Comparison of ENCODE assay signal across 8 cellular contexts in the genomic region with DNA sequence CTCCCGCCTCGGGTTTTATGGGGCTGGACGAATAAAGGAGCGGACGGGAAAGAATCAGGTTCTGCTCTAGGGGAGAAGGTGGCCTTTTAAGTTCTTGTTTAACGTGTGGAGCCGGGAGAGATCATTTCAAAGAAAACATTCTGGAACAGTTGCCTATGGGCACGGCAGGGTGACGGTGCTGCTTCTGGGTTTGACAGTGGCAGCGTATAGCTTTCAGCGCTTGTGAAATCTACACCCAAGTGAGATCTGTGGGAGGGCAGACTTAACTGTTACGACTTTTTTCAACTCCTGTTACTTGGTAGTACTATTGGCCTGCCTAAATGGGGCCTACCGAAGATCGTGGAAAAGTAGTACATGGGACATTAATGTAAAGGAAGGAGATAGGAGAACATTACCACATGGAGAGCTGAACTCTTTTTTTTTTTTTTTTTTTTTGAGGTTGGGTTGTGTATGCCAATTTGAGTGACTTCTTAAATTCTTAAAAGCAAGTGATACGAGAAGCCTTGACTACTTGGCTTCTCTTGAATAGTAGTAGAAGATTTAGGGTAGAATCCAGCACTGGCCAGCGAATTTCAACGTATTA. TPM values are rescaled to one million over a fixed set of nuclear protein-coding genes. Genes with fewer than 3 reads are reported as not detected.
DNase-seq lines count a peak whose midpoint lies in the region; ATAC-seq and TF ChIP-seq lines count a peak whose summit lies in the region.

No MANE protein-coding gene starts in this region.

- H3K9me3 Mint-ChIP-seq in T-cell = no peaks in the 10 kb centered on the region

- H3K4me3 ChIP-seq in HAP-1 = peak overlapping the region; percentile 86

- H3K27me3 ChIP-seq in HAP-1 (ENCODE audit: low read depth) = no peaks in the 10 kb centered on the region

- peaks cover 5 to 10% of the 10 kb centered on the region in 2 donors for H3K27me3 Mint-ChIP-seq in T-cell

- H3K36me3 Mint-ChIP-seq in T-cell = no peaks in the 10 kb centered on the region

- TF ChIP-seq CTCF in GM10266 (IDR thresholded peaks at IDR 0.05; ENCODE audit: control insufficient read depth, insufficient read depth, low read depth, missing control alignments) = no peak

- in situ Hi-C loops in HAP-1 (cut with MboI; ENCODE audit: low sequenced_read_pairs) (no loop called here), T47D (cut with HindIII; ENCODE audit: low pct_unique_long_range_greater_than_20kb, low sequenced_read_pairs) (no loop called here)

- H3K4me1 Mint-ChIP-seq in T-cell = peaks cover 0 to 3% (median 0%) of the 10 kb centered on the region in 3 donors

- peak; percentile 63 to 66 (median 64) for ATAC-seq in T-cell (replicated peaks in 1 of 4)

- POLR2A ChIA-PET in T-cell (lab: Charles Lee) = interaction anchor here (0.6 to 3.5 kb wide), 7 partner anchors 15 to 1034 kb away, joined by 4 to 19 read pairs (median 6); a partner anchor contains a TSS

- H3K36me3 ChIP-seq in HAP-1 (replicated peaks) = no peaks in the 10 kb centered on the region

- H3K4me1 ChIP-seq in HAP-1 = peaks cover 14% of the 10 kb centered on the region

- no peaks in the 10 kb centered on the region for H3K9me3 ChIP-seq in HAP-1

- DNase-seq in GM10266 (ENCODE audit: extremely low spot score) (peak; percentile 63), HAP-1 (ENCODE audit: low spot score in 2 of 2) (peak; percentile 66 to 78), M059J (ENCODE audit: low read depth) (peak; percentile 84), T-cell (peak in 33 of 34 experiments; percentile 28 to 72 (median 58)), T47D (ENCODE audit: low read depth in 1 of 2, low spot score in 1 of 2) (peak; percentile 35 to 76), islet precursor cell (peak; percentile 78), retina (no peak)
- peak; percentile 41 to 43 for DNase-seq in stimulated activated CD4-positive, alpha-beta T cell treated with anti-CD3 and anti-CD28 coated beads, Interleukin-1b, Interleukin-23, amount 100 ng/mL, for 4 hours (ENCODE audit: low read depth in 2 of 2)

- no peak overlapping the region for H3K27ac Mint-ChIP-seq in T-cell

- no peak overlapping the region for H3K4me3 Mint-ChIP-seq in T-cell

- CTCF ChIA-PET in T-cell (lab: Charles Lee) = interaction anchor here (0.6 to 3.2 kb wide), 14 partner anchors 8 to 1033 kb away, joined by 3 to 20 read pairs (median 4); a partner anchor contains a TSS

RNA-seq across cellular contexts. Expression of a gene that starts 0.7 kb away (rescaled TPM):
- 30.1 and 39.9 TPM in 2 replicates for total RNA-seq in M059J (2014; rRNA removed; shearing (Covaris generic))
- 10 to 100 TPM; 49.3 to 77.6 (median 58.6) TPM for total RNA-seq in T-cell
